ENCODE assay signal across 23 cellular contexts in genomic region chr1:208108646-208109330, GRCh38.
DNase-seq lines count a peak whose midpoint lies in the region; ATAC-seq and TF ChIP-seq lines count a peak whose summit lies in the region.
"Had no signal": no experiment of that assay in that cellular context is flagged by ENCODE, and none has a peak within 500 bp of the region (broad histone marks: within the 10 kb centered on the region; RNA-seq: fewer than 3 reads in every experiment).

No MANE protein-coding gene starts in this region.

- H2BK15ac ChIP-seq in neuronal stem cell (ENCODE audit: low read length) (peak overlapping the region; percentile 44), mesenchymal stem cell (ENCODE audit: low read depth, poor library complexity, severe bottlenecking) (no peak overlapping the region)

- no peaks in the 10 kb centered on the region for H3K36me3 ChIP-seq in neuronal stem cell (replicated peaks in 1 of 2; ENCODE audit: control insufficient read depth in 2 of 2, insufficient read depth in 2 of 2, low read length in 2 of 2)
- H3K36me3 ChIP-seq in mesenchymal stem cell (ENCODE audit: control insufficient read depth in 1 of 2, insufficient read depth in 2 of 2, low read depth in 1 of 2, low read length in 2 of 2): no peaks in the 10 kb centered on the region

- no peak overlapping the region for H3K4me2 ChIP-seq in neuronal stem cell (ENCODE audit: insufficient read depth, low read length, poor library complexity, severe bottlenecking)
- no peak overlapping the region for H3K4me2 ChIP-seq in mesenchymal stem cell (ENCODE audit: low read length, poor library complexity, severe bottlenecking)

- H3K18ac ChIP-seq in neuronal stem cell (ENCODE audit: low read length) (no peak overlapping the region), mesenchymal stem cell (ENCODE audit: low read depth in 1 of 2, low read length in 2 of 2) (no peak overlapping the region)

- H3K23ac ChIP-seq in neuronal stem cell (ENCODE audit: low read depth, low read length, poor library complexity): no peak overlapping the region
- H3K23ac ChIP-seq in mesenchymal stem cell (ENCODE audit: low read length in 2 of 2): no peak overlapping the region

- H3K4me1 ChIP-seq in neuronal stem cell (ENCODE audit: control insufficient read depth in 2 of 2, insufficient read depth in 1 of 2, low read depth in 1 of 2, low read length in 2 of 2) (peaks cover 23 to 37% of the 10 kb centered on the region in 2 donors), mesenchymal stem cell (ENCODE audit: control insufficient read depth, insufficient read depth, low read depth, low read length) (peaks cover 13% of the 10 kb centered on the region)

- peak overlapping the region; percentile 28 for H3K14ac ChIP-seq in neuronal stem cell (ENCODE audit: low read length)
- H3K14ac ChIP-seq in mesenchymal stem cell (ENCODE audit: low read length in 2 of 2): no peak overlapping the region

- H2AFZ ChIP-seq in neuronal stem cell (ENCODE audit: low read length) (no peak overlapping the region), mesenchymal stem cell (ENCODE audit: low read depth, low read length) (no peak overlapping the region)

- H3K27me3 ChIP-seq in neuronal stem cell (ENCODE audit: control insufficient read depth in 3 of 3, insufficient read depth in 3 of 3, low read depth in 1 of 3, low read length in 3 of 3): no peaks in the 10 kb centered on the region
- peaks cover 0 to 6% of the 10 kb centered on the region in 2 experiments for H3K27me3 ChIP-seq in mesenchymal stem cell (ENCODE audit: control insufficient read depth in 1 of 2, insufficient read depth in 1 of 2, low read length in 2 of 2)
- H3K27me3 ChIP-seq: heart right ventricle had no signal

- no peak overlapping the region for H2BK5ac ChIP-seq in neuronal stem cell (ENCODE audit: low read length)
- H2BK5ac ChIP-seq in mesenchymal stem cell (ENCODE audit: low read depth, low read length, poor library complexity, severe bottlenecking): no peak overlapping the region

- H3K9ac ChIP-seq in neuronal stem cell (ENCODE audit: low read depth, low read length, poor library complexity): no peak overlapping the region
- no peak overlapping the region for H3K9ac ChIP-seq in mesenchymal stem cell (ENCODE audit: low read length)

- no CpG with 5 or more reads among the region's 5 CpGs for WGBS in neuronal stem cell (ENCODE audit: extremely low coverage in 2 of 2, insufficient read length in 2 of 2, insufficient replicate concordance in 1 of 2), 2 donors
- 92% methylated on average over 5 of the region's 5 CpGs for WGBS in mesenchymal stem cell

- H3K4ac ChIP-seq in neuronal stem cell (ENCODE audit: low read length) (no peak overlapping the region), mesenchymal stem cell (ENCODE audit: low read depth in 1 of 2, low read length in 2 of 2) (no peak overlapping the region)

- H3K27ac ChIP-seq in neuronal stem cell (replicated peaks; ENCODE audit: low read length) (no peak overlapping the region), mesenchymal stem cell (ENCODE audit: low read length, poor library complexity, severe bottlenecking) (no peak overlapping the region)
- H3K27ac ChIP-seq: heart right ventricle had no signal

- no peak overlapping the region for H2BK120ac ChIP-seq in neuronal stem cell (ENCODE audit: low read depth, low read length)
- no peak overlapping the region for H2BK120ac ChIP-seq in mesenchymal stem cell (ENCODE audit: low read depth, low read length)

- H4K91ac ChIP-seq in neuronal stem cell (ENCODE audit: low read depth, low read length, poor library complexity): no peak overlapping the region
- H4K91ac ChIP-seq in mesenchymal stem cell (ENCODE audit: low read length): no peak overlapping the region

- peak; percentile 19 for DNase-seq in DMS79 (lab: John Stamatoyannopoulos, UW)
- DNase-seq in NCI-H2171 (lab: John Stamatoyannopoulos, UW): peak; percentile 78
- no peak for DNase-seq in neuronal stem cell (ENCODE audit: low spot score)
- no peak for DNase-seq in mesenchymal stem cell
- no peak for DNase-seq in NCI-H748 (lab: John Stamatoyannopoulos, UW; ENCODE audit: unreplicated experiment)
- no peak for DNase-seq in superior temporal gyrus (ENCODE audit: extremely low spot score)
- no peak for DNase-seq in hepatic stellate cell (ENCODE audit: low spot score)
- DNase-seq: activated CD4-positive, alpha-beta T cell treated with anti-CD3 and anti-CD28 coated beads, Interleukin-2, amount 50 U/mL, for 48 hours; activated CD4-positive, CD25-positive, alpha-beta regulatory T cell; activated effector memory CD4-positive, alpha-beta T cell treated with anti-CD3 and anti-CD28 coated beads, Interleukin-2, amount 50 U/mL, for 16 hours; activated naive CD8-positive, alpha-beta T cell treated with anti-CD3 and anti-CD28 coated beads, Interleukin-2, amount 50 U/mL, for 24 hours; activated T-cell treated with anti-CD3 and anti-CD28 coated beads for 4 hours; effector CD4-positive, alpha-beta T cell; erythroblast; heart right ventricle; NCI-H1092 treated with DMSO at 0.1 percent for 48 hours; NCI-H2081; NCI-H510A; RPMI8226; stimulated activated CD4-positive, alpha-beta T cell treated with anti-CD3 and anti-CD28 coated beads, Interleukin-12 subunit alpha, Interleukin-12 subunit beta, amount 100 ng/mL, for 4 hours; stimulated activated CD4-positive, alpha-beta T cell treated with anti-CD3 and anti-CD28 coated beads, Interleukin-4, amount 100 ng/mL, for 24 hours; stimulated activated naive CD4-positive, alpha-beta T cell had no signal

- H3K4me3 ChIP-seq in neuronal stem cell (ENCODE audit: low read length in 2 of 2) (no peak overlapping the region), mesenchymal stem cell (ENCODE audit: insufficient read depth in 1 of 2, low read depth in 1 of 2, low read length in 2 of 2) (no peak overlapping the region)
- H3K4me3 ChIP-seq: heart right ventricle had no signal

- peak; percentile 5 for ATAC-seq in SK-N-SH treated with all-trans-retinoic acid at 6 μM for 48 hours
- ATAC-seq: activated naive CD8-positive, alpha-beta T cell treated with anti-CD3 and anti-CD28 coated beads, Interleukin-2, amount 50 U/mL, for 24 hours had no signal

- H3K79me1 ChIP-seq in neuronal stem cell (ENCODE audit: low read depth, low read length): no peaks in the 10 kb centered on the region
- no peaks in the 10 kb centered on the region for H3K79me1 ChIP-seq in mesenchymal stem cell (replicated peaks; ENCODE audit: low read length, poor library complexity, severe bottlenecking)

- H2AK5ac ChIP-seq in neuronal stem cell (ENCODE audit: low read depth, low read length) (no peak overlapping the region), mesenchymal stem cell (ENCODE audit: low read length, severe bottlenecking) (no peak overlapping the region)

- H2BK12ac ChIP-seq in neuronal stem cell (ENCODE audit: low read length) (no peak overlapping the region), mesenchymal stem cell (ENCODE audit: low read length in 2 of 2) (no peak overlapping the region)

- H3K9me3 ChIP-seq in neuronal stem cell (replicated peaks in 1 of 2; ENCODE audit: control insufficient read depth in 2 of 2, insufficient read depth in 1 of 2, low read depth in 1 of 2, low read length in 2 of 2) (no peaks in the 10 kb centered on the region), mesenchymal stem cell (ENCODE audit: control insufficient read depth, low read length) (no peaks in the 10 kb centered on the region)
- H3K9me3 ChIP-seq: heart right ventricle had no signal

- no peak overlapping the region for H4K8ac ChIP-seq in neuronal stem cell (ENCODE audit: low read depth, low read length)
- no peak overlapping the region for H4K8ac ChIP-seq in mesenchymal stem cell (ENCODE audit: low read length)

TF ChIP-seq in SK-N-SH treated with all-trans-retinoic acid at 6 μM for 48 hours, 23 proteins besides CTCF, POLR2A, EP300 and RAD21:
- TF ChIP-seq ISL1 (CRISPR knock-in tag; IDR thresholded peaks at IDR 0.05): no peak
- TF ChIP-seq CSRNP3 (CRISPR knock-in tag; IDR thresholded peaks at IDR 0.05): no peak
- no peak for TF ChIP-seq CREB5 (CRISPR knock-in tag; IDR thresholded peaks at IDR 0.05; ENCODE audit: low read depth)
- no peak for TF ChIP-seq ZNF565 (CRISPR knock-in tag; conservative IDR thresholded peaks at IDR 0.05; ENCODE audit: low read depth)
- no peak for TF ChIP-seq OSR1 (CRISPR knock-in tag; IDR thresholded peaks at IDR 0.05)
- TF ChIP-seq TOX (CRISPR knock-in tag; IDR thresholded peaks at IDR 0.05; ENCODE audit: borderline replicate concordance): no peak
- TF ChIP-seq CSDC2 (CRISPR knock-in tag; IDR thresholded peaks at IDR 0.05): no peak
- no peak for TF ChIP-seq ZNF8 (CRISPR knock-in tag; IDR thresholded peaks at IDR 0.05)
- no peak for TF ChIP-seq SNAI2 (CRISPR knock-in tag; IDR thresholded peaks at IDR 0.05)

Comparison
In these comparisons a context has a peak if more than half of its experiments do, and no peak if none do; other contexts are left out.
1. DNase-seq: peak in DMS79 (single experiment) and NCI-H2171 (single experiment); none in neuronal stem cell (single experiment), mesenchymal stem cell (single experiment), NCI-H748 (single experiment), superior temporal gyrus (single experiment) and hepatic stellate cell (single experiment).